ENCODE assay signal across 8 cellular contexts in the genomic region with DNA sequence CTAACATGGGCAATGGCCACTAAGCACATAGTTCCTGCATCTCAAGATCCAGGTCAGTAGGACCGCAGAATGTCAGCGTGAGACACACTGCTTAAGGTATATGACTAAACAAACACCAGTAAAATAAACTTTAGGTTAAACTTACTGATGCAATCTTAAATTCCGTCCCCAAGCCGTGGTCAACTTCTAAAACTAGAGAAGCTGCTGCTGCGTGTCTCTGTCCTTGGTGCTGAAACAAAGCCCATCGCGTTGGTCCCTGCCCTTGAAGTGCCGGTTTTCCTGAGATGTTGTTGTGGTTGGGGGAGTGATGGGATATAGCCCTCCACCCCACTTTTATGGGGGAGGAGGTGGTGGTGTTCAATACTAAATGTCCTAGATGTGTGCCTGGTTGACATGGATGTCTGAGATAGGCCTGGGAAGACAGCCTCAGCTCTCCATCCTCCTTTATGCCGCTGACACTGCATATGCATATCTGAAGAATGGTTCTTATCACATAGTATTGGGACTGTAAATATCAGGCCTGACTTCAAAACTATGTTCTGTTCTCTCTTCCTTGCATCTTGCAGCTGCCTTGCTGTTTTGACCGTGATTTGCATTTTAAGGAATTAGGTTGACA.
DNase-seq lines count a peak whose midpoint lies in the region; ATAC-seq and TF ChIP-seq lines count a peak whose summit lies in the region.

No MANE protein-coding gene starts in this region.

- peaks cover 21% of the 10 kb centered on the region for H3K27me3 Mint-ChIP-seq in type B pancreatic cell

- H3K27ac Mint-ChIP-seq in type B pancreatic cell = no peak overlapping the region

- no peaks in the 10 kb centered on the region for H3K9me3 Mint-ChIP-seq in type B pancreatic cell

- H3K4me3 ChIP-seq in choroid plexus epithelial cell (ENCODE audit: low read depth, low read length) = no peak overlapping the region

- H3K36me3 Mint-ChIP-seq in type B pancreatic cell = no peaks in the 10 kb centered on the region

- DNase-seq in activated CD4-positive, CD25-positive, alpha-beta regulatory T cell (lab: John Stamatoyannopoulos, UW) = peak in 3 of 4 experiments; percentile 5 to 6 (median 6)
- DNase-seq in UCSD-AML1 (lab: John Stamatoyannopoulos, UW; ENCODE audit: unreplicated experiment) = peak; percentile 45
- peak; percentile 58 for DNase-seq in choroid plexus epithelial cell (ENCODE audit: low read depth)
- peak; percentile 62 for DNase-seq in myocyte (ENCODE audit: low read depth)
- DNase-seq in type B pancreatic cell (ENCODE audit: extremely low spot score, unreplicated experiment) = peak; percentile 74
- DNase-seq in NCI-H1930 (lab: John Stamatoyannopoulos, UW) = no peak

- ATAC-seq in activated CD4-positive, CD25-positive, alpha-beta regulatory T cell treated with anti-CD3 and anti-CD28 coated beads, Interleukin-2, amount 50 U/mL, for 24 hours = no peak
- ATAC-seq in GM19023 (IDR thresholded peaks at IDR 0.05; ENCODE audit: unreplicated experiment) = no peak

- no peak for TF ChIP-seq CTCF in choroid plexus epithelial cell (conservative IDR thresholded peaks at IDR 0.05; ENCODE audit: low read depth, low read length)
- TF ChIP-seq CTCF in type B pancreatic cell (conservative IDR thresholded peaks at IDR 0.05) = no peak

- no peaks in the 10 kb centered on the region for H3K4me1 Mint-ChIP-seq in type B pancreatic cell (ENCODE audit: unreplicated experiment)

- H3K4me3 Mint-ChIP-seq in type B pancreatic cell = no peak overlapping the region

Comparison
In these comparisons a context has a peak if more than half of its experiments do, and no peak if none do; other contexts are left out.
1. DNase-seq: peak in activated CD4-positive, CD25-positive, alpha-beta regulatory T cell (3 of 4), UCSD-AML1 (single experiment), choroid plexus epithelial cell (single experiment), myocyte (single experiment) and type B pancreatic cell (single experiment); none in NCI-H1930 (0 of 2).